Comparison of ENCODE assay signal across 16 cellular contexts in the genomic region with DNA sequence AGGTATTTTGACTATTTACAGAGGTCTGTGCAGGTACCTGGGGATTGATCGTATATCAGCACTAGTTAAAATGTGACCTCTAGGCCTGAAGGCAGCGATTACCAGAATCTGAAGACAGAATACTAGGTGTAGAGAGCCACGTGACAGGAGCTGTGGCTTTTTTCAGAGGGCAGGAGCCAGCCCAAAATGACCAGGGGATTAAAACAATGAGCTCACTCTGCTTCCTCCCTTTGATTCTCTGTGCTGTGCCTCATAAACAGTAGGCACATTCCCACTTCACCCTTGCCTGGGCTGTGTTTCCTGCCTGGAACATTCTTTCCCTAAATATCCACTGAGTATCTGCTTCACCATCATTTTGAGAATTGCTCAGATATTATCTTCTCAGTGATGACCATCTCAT. TPM values are rescaled to one million over a fixed set of nuclear protein-coding genes. Genes with fewer than 3 reads are reported as not detected.
DNase-seq lines count a peak whose midpoint lies in the region; ATAC-seq and TF ChIP-seq lines count a peak whose summit lies in the region.
"Had no signal": no experiment of that assay in that cellular context is flagged by ENCODE, and none has a peak within 500 bp of the region (broad histone marks: within the 10 kb centered on the region; RNA-seq: fewer than 3 reads in every experiment).

No MANE protein-coding gene starts in this region.

- H3K4me1 ChIP-seq in breast epithelium, result no peaks in the 10 kb centered on the region
- H3K4me1 ChIP-seq in endodermal cell (ENCODE audit: control insufficient read depth, insufficient read depth, low read length), result no peaks in the 10 kb centered on the region
- H3K4me1 ChIP-seq in uterus, result no peaks in the 10 kb centered on the region

- WGBS in endodermal cell (ENCODE audit: insufficient coverage in 1 of 2, insufficient read length in 1 of 2), 2 experiments, result 90 to 93% methylated on average over 3 of the region's 3 CpGs

- intact Hi-C loops in MCF 10A (cut with micrococcal nuclease), result no loop called here
- intact Hi-C loops in breast epithelium (cut with DNase I; ENCODE audit: low total_unique reads), result no loop called here
- intact Hi-C loops in uterus (cut with DNase I; ENCODE audit: low total_unique reads), result no loop called here

- TF ChIP-seq POLR2A in breast epithelium (IDR thresholded peaks at IDR 0.05) (no peak), uterus (IDR thresholded peaks at IDR 0.05) (no peak)

- H3K4me1 Mint-ChIP-seq in MCF 10A (ENCODE audit: insufficient read depth, unreplicated experiment) (peaks cover 3% of the 10 kb centered on the region), endodermal cell (peaks cover 25% of the 10 kb centered on the region)
- H3K4me1 Mint-ChIP-seq: activated B cell treated with CpG ODN at 0.5 μM for 24 hours had no signal

- H3K27ac ChIP-seq in breast epithelium (peak overlapping the region in 1 of 2 donors; percentile 33), endodermal cell (ENCODE audit: low read depth, low read length) (no peak overlapping the region), uterus (peak overlapping the region; percentile 19 to 71)
- H3K27ac ChIP-seq: A549, neutrophil had no signal

- no peaks in the 10 kb centered on the region for H3K36me3 Mint-ChIP-seq in MCF 10A (ENCODE audit: insufficient read depth, unreplicated experiment)
- peaks cover 13% of the 10 kb centered on the region for H3K36me3 Mint-ChIP-seq in endodermal cell (ENCODE audit: low read depth)

- H3K9me3 ChIP-seq in breast epithelium (no peaks in the 10 kb centered on the region), endodermal cell (ENCODE audit: control insufficient read depth, low read length) (no peaks in the 10 kb centered on the region), uterus (no peaks in the 10 kb centered on the region)
- H3K9me3 ChIP-seq: A549, neutrophil had no signal

- H3K27ac Mint-ChIP-seq in MCF 10A (ENCODE audit: low read depth, unreplicated experiment) (peak overlapping the region; percentile 29), endodermal cell (peak overlapping the region; percentile 56)
- H3K27ac Mint-ChIP-seq: activated B cell treated with CpG ODN at 0.5 μM for 24 hours, type B pancreatic cell had no signal

- DNase-seq in MCF 10A (ENCODE audit: unreplicated experiment) (no peak), breast epithelium (ENCODE audit: low spot score in 2 of 2) (no peak), endodermal cell (no peak), lung microvascular endothelial cell (ENCODE audit: low read depth in 2 of 2) (peak; percentile 81 to 94), uterus (no peak)
- DNase-seq in stimulated activated naive CD8-positive, alpha-beta T cell treated with anti-CD3 and anti-CD28 coated beads, Interleukin-15, Interleukin-2, amounts not matched to agents 100 U/mL and 50 U/mL, for 24 hours, result no peak
- DNase-seq: activated B cell treated with CpG ODN at 0.5 μM for 24 hours; activated CD8-positive, alpha-beta memory T cell treated with anti-CD3 and anti-CD28 coated beads, Interleukin-2, amount 50 U/mL, for 4 hours; NCI-H2081; stimulated activated CD4-positive, alpha-beta T cell treated with anti-CD3 and anti-CD28 coated beads, Interleukin-15, amount 100 ng/mL, for 24 hours had no signal

- H3K4me3 Mint-ChIP-seq in MCF 10A (ENCODE audit: unreplicated experiment), result no peak overlapping the region
- H3K4me3 Mint-ChIP-seq in endodermal cell, result no peak overlapping the region
- H3K4me3 Mint-ChIP-seq: activated B cell treated with CpG ODN at 0.5 μM for 24 hours, type B pancreatic cell had no signal

- H3K4me3 ChIP-seq in breast epithelium (no peak overlapping the region), endodermal cell (ENCODE audit: low read length) (no peak overlapping the region), uterus (no peak overlapping the region)
- H3K4me3 ChIP-seq: A549 had no signal

- H3K36me3 ChIP-seq in breast epithelium (no peaks in the 10 kb centered on the region), endodermal cell (ENCODE audit: control insufficient read depth, insufficient read depth, low read length) (peaks cover 63% of the 10 kb centered on the region), uterus (no peaks in the 10 kb centered on the region)

- CTCF ChIA-PET in MCF 10A (lab: Yijun Ruan, JAX), result no interaction called here

- H3K9ac ChIP-seq in endodermal cell (ENCODE audit: extremely low read depth, low read length, poor library complexity, severe bottlenecking), result no peak overlapping the region

- H3K27me3 ChIP-seq in breast epithelium, result no peaks in the 10 kb centered on the region
- H3K27me3 ChIP-seq in endodermal cell (ENCODE audit: control insufficient read depth, insufficient read depth, low read length, poor library complexity, severe bottlenecking), result no peaks in the 10 kb centered on the region
- no peaks in the 10 kb centered on the region for H3K27me3 ChIP-seq in uterus
- H3K27me3 ChIP-seq: neutrophil had no signal

- H3K27me3 Mint-ChIP-seq in MCF 10A (ENCODE audit: insufficient read depth, unreplicated experiment) (no peaks in the 10 kb centered on the region), endodermal cell (ENCODE audit: insufficient read depth) (no peaks in the 10 kb centered on the region)
- H3K27me3 Mint-ChIP-seq: activated B cell treated with CpG ODN at 0.5 μM for 24 hours, type B pancreatic cell had no signal

- H3K9me3 Mint-ChIP-seq in MCF 10A (ENCODE audit: unreplicated experiment) (no peaks in the 10 kb centered on the region), endodermal cell (no peaks in the 10 kb centered on the region)
- H3K9me3 Mint-ChIP-seq: activated B cell treated with CpG ODN at 0.5 μM for 24 hours, type B pancreatic cell had no signal

- ATAC-seq in HG02884 (IDR thresholded peaks at IDR 0.05; ENCODE audit: unreplicated experiment) (no peak), GM18519 (IDR thresholded peaks at IDR 0.05; ENCODE audit: low FRiP score, unreplicated experiment) (no peak)
- no peak for ATAC-seq in stimulated activated naive CD8-positive, alpha-beta T cell treated with anti-CD3 and anti-CD28 coated beads, Interleukin-15, Interleukin-2, amounts not matched to agents 100 U/mL and 50 U/mL, for 24 hours
- ATAC-seq: SK-N-SH treated with all-trans-retinoic acid at 6 μM for 48 hours had no signal

- no peak for TF ChIP-seq CTCF in MCF 10A (IDR thresholded peaks at IDR 0.05; ENCODE audit: unreplicated experiment)
- TF ChIP-seq CTCF in breast epithelium (IDR thresholded peaks at IDR 0.05), result no peak
- no peak for TF ChIP-seq CTCF in endodermal cell (conservative IDR thresholded peaks at IDR 0.05)
- TF ChIP-seq CTCF in uterus (IDR thresholded peaks at IDR 0.05), result no peak

- BruUV-seq in MCF 10A (replicated peaks; lab: Mats Ljungman, UMichigan), result no TSS peak

- POLR2A ChIA-PET in MCF 10A (lab: Yijun Ruan, JAX), result interaction anchor here (1.1 kb wide), 1 partner anchor 10 kb away, joined by 3 read pairs; no protein-coding TSS in a partner anchor

RNA-seq across cellular contexts. Expression of gene ITGAV, which starts 15.2 kb away (rescaled TPM):
- total RNA-seq in MCF 10A (2022), result 56.1 TPM in 2 replicates
- total RNA-seq in breast epithelium, result 100 to 1,000 TPM; 107 to 125 (median 117) TPM
- total RNA-seq in endodermal cell, result 10 to 100 TPM; 63.7 to 79.7 TPM
- 57.8 TPM for polyA plus RNA-seq in endodermal cell (2013, experiment 1 of 2)
- polyA plus RNA-seq in endodermal cell (2013, experiment 2 of 2), result 66.0 TPM
- total RNA-seq in lung microvascular endothelial cell, result 138 and 189 TPM in 2 replicates
- total RNA-seq in uterus, result 100 to 1,000 TPM in 2 of 4 donors, 10 to 100 TPM in 2; 76.9 to 232 (median 104) TPM

Comparison
In these comparisons a context has a peak if more than half of its experiments do, and no peak if none do; other contexts are left out.
1. DNase-seq: peak in lung microvascular endothelial cell (2 of 2); none in MCF 10A (single experiment), breast epithelium (0 of 2), endodermal cell (single experiment), uterus (0 of 2) and stimulated activated naive CD8-positive, alpha-beta T cell treated with anti-CD3 and anti-CD28 coated beads, Interleukin-15, Interleukin-2, amounts not matched to agents 100 U/mL and 50 U/mL, for 24 hours (single experiment).